ENCODE assay signal across 3 cellular contexts in genomic region chr2:130977461-130978050, GRCh38.
TF ChIP-seq lines count a peak whose summit lies in the region.

No MANE protein-coding gene starts in this region.

TF ChIP-seq in HEK293, 187 proteins besides CTCF, POLR2A, EP300 and RAD21:
- TF ChIP-seq ZNF585B (tag by site-specific recombination; IDR thresholded peaks at IDR 0.05) (no peak), ZNF501 (tag by site-specific recombination; IDR thresholded peaks at IDR 0.05) (no peak), ZNF10 (tag by site-specific recombination; IDR thresholded peaks at IDR 0.05) (peak; percentile 55; the same call in 1 of the 2 replicates), SETDB1 (IDR thresholded peaks at IDR 0.05; ENCODE audit: insufficient read length, low read length) (peak; percentile 53)

TF ChIP-seq in IMR-90, 13 proteins besides CTCF, POLR2A, EP300 and RAD21:
- no peak for TF ChIP-seq SMC3 (IDR thresholded peaks at IDR 0.05; ENCODE audit: low read depth, low read length)
- no peak for TF ChIP-seq BHLHE40 (IDR thresholded peaks at IDR 0.05; ENCODE audit: low read depth, low read length)
- no peak for TF ChIP-seq MAFK (IDR thresholded peaks at IDR 0.05; ENCODE audit: low read depth, low read length)
- no peak for TF ChIP-seq MAZ (IDR thresholded peaks at IDR 0.05; ENCODE audit: borderline replicate concordance, low read depth, low read length)
- no peak for TF ChIP-seq RCOR1 (IDR thresholded peaks at IDR 0.05; ENCODE audit: insufficient replicate concordance, low read length)
- no peak for TF ChIP-seq RFX5 (IDR thresholded peaks at IDR 0.05; ENCODE audit: low read depth, low read length)
- no peak for TF ChIP-seq NFE2L2 (IDR thresholded peaks at IDR 0.05; ENCODE audit: low read depth, low read length)
- TF ChIP-seq CEBPB (IDR thresholded peaks at IDR 0.05; ENCODE audit: low read depth, low read length): no peak
- TF ChIP-seq FOS (IDR thresholded peaks at IDR 0.05; ENCODE audit: low read depth, low read length): no peak
- no peak for TF ChIP-seq USF2 (IDR thresholded peaks at IDR 0.05; ENCODE audit: low read depth, low read length)
- TF ChIP-seq ELK1 (IDR thresholded peaks at IDR 0.05; ENCODE audit: borderline replicate concordance, low read depth, low read length): no peak
- no peak for TF ChIP-seq CHD1 (IDR thresholded peaks at IDR 0.05; ENCODE audit: low read depth, low read length)

TF ChIP-seq in H1, 55 proteins besides CTCF, POLR2A, EP300 and RAD21:
- TF ChIP-seq CHD2 (IDR thresholded peaks at IDR 0.05; ENCODE audit: low read length): no peak
- TF ChIP-seq TBP (IDR thresholded peaks at IDR 0.05; ENCODE audit: low read depth, low read length): no peak
- TF ChIP-seq SP1 (IDR thresholded peaks at IDR 0.05; ENCODE audit: low read depth, low read length): no peak
TF ChIP-seq in H1: peak in this region for 0.
